In the genomic region with DNA sequence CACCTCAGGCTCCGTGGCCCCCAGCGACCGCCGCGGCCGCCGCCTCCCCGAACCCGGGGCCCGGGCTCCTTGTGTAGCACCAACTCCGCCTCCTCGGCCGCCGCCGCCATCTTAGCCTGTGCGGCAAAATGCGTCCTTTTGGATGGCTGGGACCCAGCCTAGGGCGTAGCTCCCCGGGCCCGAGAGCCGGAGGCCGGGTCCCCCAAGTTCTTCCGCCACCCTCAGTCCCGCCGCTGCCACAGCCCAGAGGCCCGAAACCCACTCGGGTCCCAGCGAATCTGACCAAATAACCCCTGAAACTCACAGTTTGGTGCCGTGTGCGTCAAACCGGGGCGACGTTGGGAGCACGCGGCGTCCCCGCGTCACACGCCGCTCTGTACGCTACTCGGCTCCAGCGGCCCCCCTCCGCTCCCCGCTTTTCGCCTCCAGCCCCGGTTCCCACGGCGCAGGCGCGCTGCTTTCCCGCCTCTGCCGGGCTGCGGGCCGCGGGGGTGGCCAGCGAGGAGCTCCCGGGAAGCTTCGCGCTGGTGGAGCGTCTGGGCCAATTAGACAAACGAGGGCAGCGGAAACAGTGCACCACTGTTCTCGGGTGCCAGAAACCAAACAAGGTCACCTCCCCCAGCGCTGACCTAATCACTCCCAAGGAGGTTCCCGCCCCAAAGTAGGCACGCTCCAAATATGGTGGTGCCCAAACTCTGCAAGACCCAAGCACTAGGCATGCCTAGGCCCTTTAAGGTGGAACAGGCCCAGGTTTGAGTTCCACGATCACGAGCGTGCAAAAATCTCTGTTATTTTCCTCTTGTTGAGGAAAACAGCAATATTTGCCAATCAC, we compare ENCODE assay signal across 1 cellular context.
TF ChIP-seq lines count a peak whose summit lies in the region.

A gene (minus strand): TSS at position 350 of the 832 bp plus-strand sequence. CDS start 39,682 bp downstream, outside the sequence.

TF ChIP-seq in HepG2, 621 proteins besides CTCF, POLR2A, EP300 and RAD21 (continued from another document and continues in another):
- TF ChIP-seq ZNF367 (CRISPR knock-in tag; IDR thresholded peaks at IDR 0.05; ENCODE audit: borderline replicate concordance) = peak; percentile 75
- no peak for TF ChIP-seq ZBTB1 (CRISPR knock-in tag; IDR thresholded peaks at IDR 0.05; ENCODE audit: borderline replicate concordance)
- TF ChIP-seq, protein P1, sequence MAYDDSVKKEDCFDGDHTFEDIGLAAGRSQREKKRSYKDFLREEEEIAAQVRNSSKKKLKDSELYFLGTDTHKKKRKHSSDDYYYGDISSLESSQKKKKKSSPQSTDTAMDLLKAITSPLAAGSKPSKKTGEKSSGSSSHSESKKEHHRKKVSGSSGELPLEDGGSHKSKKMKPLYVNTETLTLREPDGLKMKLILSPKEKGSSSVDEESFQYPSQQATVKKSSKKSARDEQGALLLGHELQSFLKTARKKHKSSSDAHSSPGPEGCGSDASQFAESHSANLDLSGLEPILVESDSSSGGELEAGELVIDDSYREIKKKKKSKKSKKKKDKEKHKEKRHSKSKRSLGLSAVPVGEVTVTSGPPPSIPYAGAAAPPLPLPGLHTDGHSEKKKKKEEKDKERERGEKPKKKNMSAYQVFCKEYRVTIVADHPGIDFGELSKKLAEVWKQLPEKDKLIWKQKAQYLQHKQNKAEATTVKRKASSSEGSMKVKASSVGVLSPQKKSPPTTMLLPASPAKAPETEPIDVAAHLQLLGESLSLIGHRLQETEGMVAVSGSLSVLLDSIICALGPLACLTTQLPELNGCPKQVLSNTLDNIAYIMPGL (CRISPR knock-in tag; IDR thresholded peaks at IDR 0.05; ENCODE audit: borderline replicate concordance in 1 of 2, low read depth in 1 of 2) = peak; percentile 31 to 85
- peak; percentile 94 for TF ChIP-seq ZNF766 (CRISPR knock-in tag; IDR thresholded peaks at IDR 0.05; ENCODE audit: borderline replicate concordance)
- TF ChIP-seq NFE2L2 (IDR thresholded peaks at IDR 0.05; ENCODE audit: low read length) = no peak
- TF ChIP-seq RARG (CRISPR knock-in tag; IDR thresholded peaks at IDR 0.05; ENCODE audit: low read depth) = 0 out of 2 replicates have a peak, but pooled peaks have one; percentile 35
- peak; percentile 94 for TF ChIP-seq ZNF430 (CRISPR knock-in tag; IDR thresholded peaks at IDR 0.05)
- TF ChIP-seq, protein P2, sequence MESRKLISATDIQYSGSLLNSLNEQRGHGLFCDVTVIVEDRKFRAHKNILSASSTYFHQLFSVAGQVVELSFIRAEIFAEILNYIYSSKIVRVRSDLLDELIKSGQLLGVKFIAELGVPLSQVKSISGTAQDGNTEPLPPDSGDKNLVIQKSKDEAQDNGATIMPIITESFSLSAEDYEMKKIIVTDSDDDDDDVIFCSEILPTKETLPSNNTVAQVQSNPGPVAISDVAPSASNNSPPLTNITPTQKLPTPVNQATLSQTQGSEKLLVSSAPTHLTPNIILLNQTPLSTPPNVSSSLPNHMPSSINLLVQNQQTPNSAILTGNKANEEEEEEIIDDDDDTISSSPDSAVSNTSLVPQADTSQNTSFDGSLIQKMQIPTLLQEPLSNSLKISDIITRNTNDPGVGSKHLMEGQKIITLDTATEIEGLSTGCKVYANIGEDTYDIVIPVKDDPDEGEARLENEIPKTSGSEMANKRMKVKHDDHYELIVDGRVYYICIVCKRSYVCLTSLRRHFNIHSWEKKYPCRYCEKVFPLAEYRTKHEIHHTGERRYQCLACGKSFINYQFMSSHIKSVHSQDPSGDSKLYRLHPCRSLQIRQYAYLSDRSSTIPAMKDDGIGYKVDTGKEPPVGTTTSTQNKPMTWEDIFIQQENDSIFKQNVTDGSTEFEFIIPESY (CRISPR knock-in tag; IDR thresholded peaks at IDR 0.05) = 0 out of 2 replicates have a peak, but pooled peaks have one; percentile 5
- peak; percentile 95 for TF ChIP-seq SRF (IDR thresholded peaks at IDR 0.05; ENCODE audit: low read depth, low read length)
- TF ChIP-seq, protein P3, sequence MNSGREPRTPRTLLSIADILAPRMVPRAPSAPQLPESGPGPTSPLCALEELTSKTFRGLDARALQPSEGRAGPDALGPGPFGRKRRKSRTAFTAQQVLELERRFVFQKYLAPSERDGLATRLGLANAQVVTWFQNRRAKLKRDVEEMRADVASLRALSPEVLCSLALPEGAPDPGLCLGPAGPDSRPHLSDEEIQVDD (CRISPR knock-in tag; IDR thresholded peaks at IDR 0.05; ENCODE audit: borderline replicate concordance) = peak; percentile 80; the same call in 1 of the 2 replicates
- TF ChIP-seq CCAR2 (optimal IDR thresholded peaks at IDR 0.05; ENCODE audit: low read depth, low read length) = no peak
- TF ChIP-seq ZFP36 (IDR thresholded peaks at IDR 0.05; ENCODE audit: borderline replicate concordance, low read depth, low read length, partially characterized antibody) = no peak
- peak; percentile 40; the same call in 1 of the 2 replicates for TF ChIP-seq GATAD1 (CRISPR knock-in tag; IDR thresholded peaks at IDR 0.05)
- TF ChIP-seq ZNF777 (CRISPR knock-in tag; IDR thresholded peaks at IDR 0.05) = peak; percentile 45; the same call in 1 of the 2 replicates
- TF ChIP-seq HOXA5 (CRISPR knock-in tag; IDR thresholded peaks at IDR 0.05) = peak; percentile 97
- peak; percentile 66 for TF ChIP-seq WIZ (CRISPR knock-in tag; IDR thresholded peaks at IDR 0.05)
- no peak for TF ChIP-seq PAF1 (CRISPR knock-in tag; IDR thresholded peaks at IDR 0.05)
- TF ChIP-seq HNF4A (CRISPR knock-in tag; IDR thresholded peaks at IDR 0.05) = no peak; the same call in 1 of the 2 replicates
- no peak for TF ChIP-seq FOXK1 (CRISPR knock-in tag; IDR thresholded peaks at IDR 0.05; ENCODE audit: borderline replicate concordance, low read depth)
- TF ChIP-seq, protein P4, sequence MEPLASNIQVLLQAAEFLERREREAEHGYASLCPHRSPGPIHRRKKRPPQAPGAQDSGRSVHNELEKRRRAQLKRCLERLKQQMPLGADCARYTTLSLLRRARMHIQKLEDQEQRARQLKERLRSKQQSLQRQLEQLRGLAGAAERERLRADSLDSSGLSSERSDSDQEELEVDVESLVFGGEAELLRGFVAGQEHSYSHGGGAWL (CRISPR knock-in tag; IDR thresholded peaks at IDR 0.05) = peak; percentile 90
- TF ChIP-seq, protein P5, sequence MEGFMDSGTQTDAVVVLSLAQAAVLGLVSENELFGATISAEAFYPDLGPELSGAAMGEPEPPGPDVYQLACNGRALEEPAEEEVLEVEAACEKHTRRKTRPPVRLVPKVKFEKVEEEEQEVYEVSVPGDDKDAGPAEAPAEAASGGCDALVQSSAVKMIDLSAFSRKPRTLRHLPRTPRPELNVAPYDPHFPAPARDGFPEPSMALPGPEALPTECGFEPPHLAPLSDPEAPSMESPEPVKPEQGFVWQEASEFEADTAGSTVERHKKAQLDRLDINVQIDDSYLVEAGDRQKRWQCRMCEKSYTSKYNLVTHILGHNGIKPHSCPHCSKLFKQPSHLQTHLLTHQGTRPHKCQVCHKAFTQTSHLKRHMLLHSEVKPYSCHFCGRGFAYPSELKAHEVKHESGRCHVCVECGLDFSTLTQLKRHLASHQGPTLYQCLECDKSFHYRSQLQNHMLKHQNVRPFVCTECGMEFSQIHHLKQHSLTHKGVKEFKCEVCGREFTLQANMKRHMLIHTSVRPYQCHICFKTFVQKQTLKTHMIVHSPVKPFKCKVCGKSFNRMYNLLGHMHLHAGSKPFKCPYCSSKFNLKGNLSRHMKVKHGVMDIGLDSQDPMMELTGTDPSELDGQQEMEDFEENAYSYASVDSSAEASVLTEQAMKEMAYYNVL (CRISPR knock-in tag; IDR thresholded peaks at IDR 0.05; ENCODE audit: borderline replicate concordance) = no peak
- peak; percentile 70; the same call in 1 of the 2 replicates for TF ChIP-seq JUND (CRISPR knock-in tag; IDR thresholded peaks at IDR 0.05)
- TF ChIP-seq MAFF (IDR thresholded peaks at IDR 0.05; ENCODE audit: low read depth, low read length) = no peak
- no peak for TF ChIP-seq NFRKB (IDR thresholded peaks at IDR 0.05)
- TF ChIP-seq RBFOX2 (IDR thresholded peaks at IDR 0.05; ENCODE audit: low read depth, low read length) = peak; percentile 96
- peak; percentile 92; the same call in 1 of the 2 replicates for TF ChIP-seq ZNF232 (CRISPR knock-in tag; IDR thresholded peaks at IDR 0.05; ENCODE audit: borderline replicate concordance)
- TF ChIP-seq NCOA5 (CRISPR knock-in tag; IDR thresholded peaks at IDR 0.05) = no peak
- TF ChIP-seq ATM (IDR thresholded peaks at IDR 0.05; ENCODE audit: borderline replicate concordance) = no peak
- TF ChIP-seq HMG20B (CRISPR knock-in tag; conservative IDR thresholded peaks at IDR 0.05) = 0 out of 2 replicates have a peak, but pooled peaks have one; percentile 10
- TF ChIP-seq SUZ12 (IDR thresholded peaks at IDR 0.05; ENCODE audit: low read depth, low read length) = no peak
- TF ChIP-seq, protein P6, sequence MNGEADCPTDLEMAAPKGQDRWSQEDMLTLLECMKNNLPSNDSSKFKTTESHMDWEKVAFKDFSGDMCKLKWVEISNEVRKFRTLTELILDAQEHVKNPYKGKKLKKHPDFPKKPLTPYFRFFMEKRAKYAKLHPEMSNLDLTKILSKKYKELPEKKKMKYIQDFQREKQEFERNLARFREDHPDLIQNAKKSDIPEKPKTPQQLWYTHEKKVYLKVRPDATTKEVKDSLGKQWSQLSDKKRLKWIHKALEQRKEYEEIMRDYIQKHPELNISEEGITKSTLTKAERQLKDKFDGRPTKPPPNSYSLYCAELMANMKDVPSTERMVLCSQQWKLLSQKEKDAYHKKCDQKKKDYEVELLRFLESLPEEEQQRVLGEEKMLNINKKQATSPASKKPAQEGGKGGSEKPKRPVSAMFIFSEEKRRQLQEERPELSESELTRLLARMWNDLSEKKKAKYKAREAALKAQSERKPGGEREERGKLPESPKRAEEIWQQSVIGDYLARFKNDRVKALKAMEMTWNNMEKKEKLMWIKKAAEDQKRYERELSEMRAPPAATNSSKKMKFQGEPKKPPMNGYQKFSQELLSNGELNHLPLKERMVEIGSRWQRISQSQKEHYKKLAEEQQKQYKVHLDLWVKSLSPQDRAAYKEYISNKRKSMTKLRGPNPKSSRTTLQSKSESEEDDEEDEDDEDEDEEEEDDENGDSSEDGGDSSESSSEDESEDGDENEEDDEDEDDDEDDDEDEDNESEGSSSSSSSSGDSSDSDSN (CRISPR knock-in tag; IDR thresholded peaks at IDR 0.05) = peak; percentile 76
- 0 out of 2 replicates have a peak, but pooled peaks have one; percentile 68 for TF ChIP-seq MEIS1 (CRISPR knock-in tag; IDR thresholded peaks at IDR 0.05; ENCODE audit: borderline replicate concordance)
- TF ChIP-seq MEIS2 (CRISPR knock-in tag; IDR thresholded peaks at IDR 0.05) = peak; percentile 43; the same call in 1 of the 2 replicates
- TF ChIP-seq JARID2 (CRISPR knock-in tag; IDR thresholded peaks at IDR 0.05; ENCODE audit: insufficient replicate concordance) = no peak
- TF ChIP-seq, protein P7, sequence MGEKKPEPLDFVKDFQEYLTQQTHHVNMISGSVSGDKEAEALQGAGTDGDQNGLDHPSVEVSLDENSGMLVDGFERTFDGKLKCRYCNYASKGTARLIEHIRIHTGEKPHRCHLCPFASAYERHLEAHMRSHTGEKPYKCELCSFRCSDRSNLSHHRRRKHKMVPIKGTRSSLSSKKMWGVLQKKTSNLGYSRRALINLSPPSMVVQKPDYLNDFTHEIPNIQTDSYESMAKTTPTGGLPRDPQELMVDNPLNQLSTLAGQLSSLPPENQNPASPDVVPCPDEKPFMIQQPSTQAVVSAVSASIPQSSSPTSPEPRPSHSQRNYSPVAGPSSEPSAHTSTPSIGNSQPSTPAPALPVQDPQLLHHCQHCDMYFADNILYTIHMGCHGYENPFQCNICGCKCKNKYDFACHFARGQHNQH (CRISPR knock-in tag; IDR thresholded peaks at IDR 0.05) = peak; percentile 89
- no peak for TF ChIP-seq STAT5B (CRISPR knock-in tag; IDR thresholded peaks at IDR 0.05)
- TF ChIP-seq ERF (CRISPR knock-in tag; IDR thresholded peaks at IDR 0.05) = peak; percentile 95
- TF ChIP-seq SMYD3 (CRISPR knock-in tag; IDR thresholded peaks at IDR 0.05) = peak; percentile 90; the same call in 1 of the 2 replicates
- TF ChIP-seq, protein P8, sequence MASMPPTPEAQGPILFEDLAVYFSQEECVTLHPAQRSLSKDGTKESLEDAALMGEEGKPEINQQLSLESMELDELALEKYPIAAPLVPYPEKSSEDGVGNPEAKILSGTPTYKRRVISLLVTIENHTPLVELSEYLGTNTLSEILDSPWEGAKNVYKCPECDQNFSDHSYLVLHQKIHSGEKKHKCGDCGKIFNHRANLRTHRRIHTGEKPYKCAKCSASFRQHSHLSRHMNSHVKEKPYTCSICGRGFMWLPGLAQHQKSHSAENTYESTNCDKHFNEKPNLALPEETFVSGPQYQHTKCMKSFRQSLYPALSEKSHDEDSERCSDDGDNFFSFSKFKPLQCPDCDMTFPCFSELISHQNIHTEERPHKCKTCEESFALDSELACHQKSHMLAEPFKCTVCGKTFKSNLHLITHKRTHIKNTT (CRISPR knock-in tag; IDR thresholded peaks at IDR 0.05) = no peak
- TF ChIP-seq TEAD3 (CRISPR knock-in tag; optimal IDR thresholded peaks at IDR 0.05; ENCODE audit: borderline replicate concordance) = peak; percentile 64
- TF ChIP-seq ZNF589 (CRISPR knock-in tag; conservative IDR thresholded peaks at IDR 0.05) = peak; percentile 89; the same call in 1 of the 2 replicates
- peak; percentile 84 for TF ChIP-seq IKZF4 (CRISPR knock-in tag; IDR thresholded peaks at IDR 0.05; ENCODE audit: borderline replicate concordance, low read depth, not compliant biosample characterization)
- TF ChIP-seq, protein P9, sequence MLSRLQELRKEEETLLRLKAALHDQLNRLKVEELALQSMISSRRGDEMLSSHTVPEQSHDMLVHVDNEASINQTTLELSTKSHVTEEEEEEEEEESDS (CRISPR knock-in tag; IDR thresholded peaks at IDR 0.05; ENCODE audit: borderline replicate concordance) = peak; percentile 87; the same call in 1 of the 2 replicates
- TF ChIP-seq TMF1 (CRISPR knock-in tag; IDR thresholded peaks at IDR 0.05; ENCODE audit: low read depth) = peak; percentile 96
- TF ChIP-seq ZNF501 (CRISPR knock-in tag; IDR thresholded peaks at IDR 0.05) = peak; percentile 96
- TF ChIP-seq CBX5 (CRISPR knock-in tag; IDR thresholded peaks at IDR 0.05; ENCODE audit: borderline replicate concordance) = no peak; the same call in 1 of the 2 replicates
- TF ChIP-seq, protein P10, sequence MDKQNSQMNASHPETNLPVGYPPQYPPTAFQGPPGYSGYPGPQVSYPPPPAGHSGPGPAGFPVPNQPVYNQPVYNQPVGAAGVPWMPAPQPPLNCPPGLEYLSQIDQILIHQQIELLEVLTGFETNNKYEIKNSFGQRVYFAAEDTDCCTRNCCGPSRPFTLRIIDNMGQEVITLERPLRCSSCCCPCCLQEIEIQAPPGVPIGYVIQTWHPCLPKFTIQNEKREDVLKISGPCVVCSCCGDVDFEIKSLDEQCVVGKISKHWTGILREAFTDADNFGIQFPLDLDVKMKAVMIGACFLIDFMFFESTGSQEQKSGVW (CRISPR knock-in tag; IDR thresholded peaks at IDR 0.05; ENCODE audit: borderline replicate concordance) = no peak
- TF ChIP-seq ADNP (CRISPR knock-in tag; IDR thresholded peaks at IDR 0.05) = no peak
- no peak for TF ChIP-seq TRIM24 (CRISPR knock-in tag; IDR thresholded peaks at IDR 0.05)
- TF ChIP-seq TGIF2 (CRISPR knock-in tag; IDR thresholded peaks at IDR 0.05) = peak; percentile 48; the same call in 1 of the 2 replicates
- TF ChIP-seq THAP11 (CRISPR knock-in tag; IDR thresholded peaks at IDR 0.05) = peak; percentile 79
- TF ChIP-seq FOXM1 (CRISPR knock-in tag; IDR thresholded peaks at IDR 0.05) = no peak
- peak; percentile 77 for TF ChIP-seq TAF1 (CRISPR knock-in tag; IDR thresholded peaks at IDR 0.05)
- peak; percentile 36; the same call in 1 of the 2 replicates for TF ChIP-seq PAX8 (CRISPR knock-in tag; IDR thresholded peaks at IDR 0.05; ENCODE audit: borderline replicate concordance)
- 0 out of 2 replicates have a peak, but pooled peaks have one; percentile 13 for TF ChIP-seq CHD2 (IDR thresholded peaks at IDR 0.05; ENCODE audit: low read depth, low read length)
